In the genomic region with DNA sequence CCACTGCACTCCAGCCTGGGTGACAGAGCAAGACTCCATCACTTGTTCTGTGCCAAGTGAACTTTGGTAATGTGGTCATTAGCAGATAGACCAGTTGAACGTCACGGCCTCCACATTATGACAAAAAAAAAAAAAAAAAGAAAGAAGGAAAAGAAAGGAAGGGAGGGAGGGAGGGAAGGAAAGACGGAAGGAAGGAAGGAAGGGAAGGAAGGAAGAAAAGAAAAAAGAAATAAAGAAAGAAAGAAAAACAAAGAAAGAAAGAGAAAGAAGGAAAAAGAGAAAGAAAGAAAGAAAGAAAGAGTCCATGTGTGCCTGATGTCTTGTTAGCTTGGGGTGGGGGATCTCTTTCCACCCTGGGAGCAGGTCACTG, we compare ENCODE assay signal across 26 cellular contexts. TPM values are rescaled to one million over a fixed set of nuclear protein-coding genes. Genes with fewer than 3 reads are reported as not detected.
"Had no signal": no experiment of that assay in that cellular context is flagged by ENCODE, and none has a peak within 500 bp of the region (broad histone marks: within the 10 kb centered on the region; RNA-seq: fewer than 3 reads in every experiment).

No MANE protein-coding gene starts in this region.

- H3K4me3 Mint-ChIP-seq: mesothelial cell of epicardium; neural progenitor cell; stimulated activated memory B cell treated with anti-CD40 and anti-IgM and Interleukin-4, amounts not matched to agents 10 μg/mL and 1 μg/mL and 100 μg/mL, for 72 hours had no signal

- FAIRE-seq: endothelial cell of umbilical vein, keratinocyte had no signal

- H3K4me3 ChIP-seq: esophagus squamous epithelium, left lung, neural progenitor cell, prostate gland, right atrium auricular region, testis, tibial artery had no signal

- H3K4me2 ChIP-seq: neural progenitor cell had no signal

- H3K27ac ChIP-seq: left lung, neural progenitor cell, prostate gland, right atrium auricular region, spleen, testis, tibial artery had no signal

- H3K36me3 ChIP-seq: left lung, neural progenitor cell, prostate gland, right atrium auricular region, spleen, tibial artery had no signal

- H3K36me3 Mint-ChIP-seq: mesothelial cell of epicardium; neural progenitor cell; stimulated activated memory B cell treated with anti-CD40 and anti-IgM and Interleukin-4, amounts not matched to agents 10 μg/mL and 1 μg/mL and 100 μg/mL, for 72 hours; type B pancreatic cell had no signal

- DNase-seq: cerebellar nuclear complex; cortex of kidney; effector CD4-positive, alpha-beta T cell; erythroblast; esophagus squamous epithelium; foreskin melanocyte; left lung; mesenchymal stem cell; naive thymus-derived CD4-positive, alpha-beta T cell; stimulated activated CD4-positive, alpha-beta T cell treated with anti-CD3 and anti-CD28 coated beads, Interleukin-4, amount 100 ng/mL, for 4 hours; stimulated activated naive CD8-positive, alpha-beta T cell treated with anti-CD3 and anti-CD28 coated beads, Interleukin-15, Interleukin-2, amounts not matched to agents 100 U/mL and 50 U/mL, for 24 hours; testis; tibial artery had no signal

- H3K27ac Mint-ChIP-seq: mesothelial cell of epicardium; naive thymus-derived CD4-positive, alpha-beta T cell; stimulated activated memory B cell treated with anti-CD40 and anti-IgM and Interleukin-4, amounts not matched to agents 10 μg/mL and 1 μg/mL and 100 μg/mL, for 72 hours had no signal

- H2AFZ ChIP-seq: neural progenitor cell had no signal

- H3K9me3 Mint-ChIP-seq: mesothelial cell of epicardium; naive thymus-derived CD4-positive, alpha-beta T cell; nephron; neural progenitor cell; stimulated activated memory B cell treated with anti-CD40 and anti-IgM and Interleukin-4, amounts not matched to agents 10 μg/mL and 1 μg/mL and 100 μg/mL, for 72 hours; type B pancreatic cell had no signal

- H3K4me1 ChIP-seq: prostate gland had no signal

- H3K9ac ChIP-seq: neural progenitor cell had no signal

- H3K27me3 ChIP-seq: right atrium auricular region, testis had no signal

- H3K9me3 ChIP-seq: esophagus squamous epithelium, left lung, prostate gland, right atrium auricular region, spleen, testis, tibial artery had no signal

RNA-seq across cellular contexts. Expression of a gene that starts 45.3 kb away (rescaled TPM):
- total RNA-seq: dermis microvascular lymphatic vessel endothelial cell, endothelial cell of umbilical vein, left lung, lung microvascular endothelial cell, mesothelial cell of epicardium, right atrium auricular region, sciatic nerve, spleen had no signal
- polyA plus RNA-seq: endothelial cell of umbilical vein; naive thymus-derived CD4-positive, alpha-beta T cell; spleen had no signal
